9 cellular contexts compared by ENCODE assay signal in genomic region chr17:40067710-40068109, GRCh38. TPM values are rescaled to one million over a fixed set of nuclear protein-coding genes. Genes with fewer than 3 reads are reported as not detected.
DNase-seq lines count a peak whose midpoint lies in the region; ATAC-seq and TF ChIP-seq lines count a peak whose summit lies in the region.
"Had no signal": no experiment of that assay in that cellular context is flagged by ENCODE, and none has a peak within 500 bp of the region (broad histone marks: within the 10 kb centered on the region; RNA-seq: fewer than 3 reads in every experiment).

No MANE protein-coding gene starts in this region.

- H3K4me1 ChIP-seq in adrenal gland (replicated peaks in 1 of 2), result peaks cover 68 to 85% of the 10 kb centered on the region in 2 donors
- H3K4me1 ChIP-seq in mucosa of stomach (ENCODE audit: control insufficient read depth, insufficient read depth, low read length), result peaks cover 82% of the 10 kb centered on the region

- no peak for TF ChIP-seq POLR2A in adrenal gland (IDR thresholded peaks at IDR 0.05)

- intact Hi-C loops in adrenal gland (cut with DNase I), result loop anchor here in 1 of 2 donors (10.0 kb wide), 1 partner anchor 97 kb away; no protein-coding TSS in a partner anchor

- no peak for ATAC-seq in HG03025 (IDR thresholded peaks at IDR 0.05; ENCODE audit: low FRiP score, unreplicated experiment)

- peaks cover 82% of the 10 kb centered on the region for H3K4me1 Mint-ChIP-seq in activated T-cell treated with anti-CD3 and anti-CD28 coated beads, Interleukin-2, amount 50 U/mL, for 24 hours (ENCODE audit: low read depth)

- DNase-seq in activated T-cell treated with anti-CD3 and anti-CD28 coated beads, Interleukin-2, amount 50 U/mL, for 24 hours, result no peak
- no peak for DNase-seq in activated T-cell treated with anti-CD3 and anti-CD28 coated beads, Interleukin-2, amount 50 U/mL, for 48 hours
- DNase-seq in adrenal gland (no peak), superior temporal gyrus (ENCODE audit: extremely low spot score) (no peak), HPDE6-E6E7 (ENCODE audit: extremely low spot score) (no peak)
- DNase-seq: NCI-H2081 treated with DMSO at 0.1 percent for 48 hours had no signal

- peak overlapping the region; percentile 76 to 95 (median 93) for H3K27ac ChIP-seq in adrenal gland
- peak overlapping the region; percentile 100 for H3K27ac ChIP-seq in temporal lobe (ENCODE audit: low read depth, low read length)

- H3K27me3 Mint-ChIP-seq in activated T-cell treated with anti-CD3 and anti-CD28 coated beads, Interleukin-2, amount 50 U/mL, for 24 hours, result no peaks in the 10 kb centered on the region

- no peaks in the 10 kb centered on the region for H3K9me3 Mint-ChIP-seq in activated T-cell treated with anti-CD3 and anti-CD28 coated beads, Interleukin-2, amount 50 U/mL, for 24 hours

- H3K36me3 ChIP-seq in adrenal gland (replicated peaks in 1 of 2) (no peaks in the 10 kb centered on the region), mucosa of stomach (ENCODE audit: control insufficient read depth, insufficient read depth, low read length) (no peaks in the 10 kb centered on the region)

- peak overlapping the region; percentile 97 for H3K27ac Mint-ChIP-seq in activated T-cell treated with anti-CD3 and anti-CD28 coated beads, Interleukin-2, amount 50 U/mL, for 24 hours

- no peaks in the 10 kb centered on the region for H3K9me3 ChIP-seq in adrenal gland (replicated peaks in 1 of 3)
- H3K9me3 ChIP-seq in mucosa of stomach (ENCODE audit: control insufficient read depth, low read length), result no peaks in the 10 kb centered on the region

- no peak overlapping the region for H3K4me3 ChIP-seq in adrenal gland
- H3K4me3 ChIP-seq in mucosa of stomach (ENCODE audit: low read length), result no peak overlapping the region

- 95 to 100% (median 96%) methylated on average over 6 to 7 of the region's 7 CpGs for WGBS in adrenal gland, 4 donors

- no peak for TF ChIP-seq CTCF in adrenal gland (IDR thresholded peaks at IDR 0.05)

- H3K9ac ChIP-seq in mucosa of stomach (ENCODE audit: low read length), result peak overlapping the region; percentile 7

- H3K27me3 ChIP-seq in adrenal gland (no peaks in the 10 kb centered on the region), mucosa of stomach (ENCODE audit: control insufficient read depth, insufficient read depth, low read length) (no peaks in the 10 kb centered on the region)

- no peak overlapping the region for H3K4me3 Mint-ChIP-seq in activated T-cell treated with anti-CD3 and anti-CD28 coated beads, Interleukin-2, amount 50 U/mL, for 24 hours

- no peaks in the 10 kb centered on the region for H3K36me3 Mint-ChIP-seq in activated T-cell treated with anti-CD3 and anti-CD28 coated beads, Interleukin-2, amount 50 U/mL, for 24 hours (ENCODE audit: low read depth)

RNA-seq across cellular contexts. Expression of gene THRA, which starts 4.9 kb away (rescaled TPM):
- total RNA-seq in adrenal gland (100 to 1,000 TPM in 3 of 8 donors, 10 to 100 TPM in 5; 46.1 to 110 (median 76.4) TPM), temporal lobe (109 TPM)
- polyA plus RNA-seq in adrenal gland, result 10 to 100 TPM; 41.8 to 62.3 (median 50.9) TPM

RNA-seq across cellular contexts. Expression of gene MED24, which starts 13.5 kb away (rescaled TPM):
- total RNA-seq in adrenal gland (100 to 1,000 TPM in 1 of 8 donors, 10 to 100 TPM in 7; 57.1 to 127 (median 78.1) TPM), temporal lobe (76.7 TPM)
- polyA plus RNA-seq in adrenal gland, result 100 to 1,000 TPM in 1 of 3 donors, 10 to 100 TPM in 2; 50.3 to 103 (median 92.9) TPM

RNA-seq across cellular contexts. Expression of gene NR1D1, which starts 32.7 kb away (rescaled TPM):
- total RNA-seq in adrenal gland, result 10 to 100 TPM; 14.0 to 69.1 (median 41.4) TPM
- 10 to 100 TPM; 34.5 to 59.0 (median 36.6) TPM for polyA plus RNA-seq in adrenal gland
- 0.25 TPM for total RNA-seq in temporal lobe

RNA-seq across cellular contexts. Expression of gene CSF3, which starts 52.5 kb away (rescaled TPM):
- total RNA-seq in adrenal gland (under 1 TPM in 4 of 8 donors, not detected in 4; 0.32 to 0.74 (median 0.44) TPM), temporal lobe (not detected)
- polyA plus RNA-seq in adrenal gland, result 1 to 10 TPM in 1 of 3 donors, under 1 TPM in 2; 0.24 to 6.1 (median 0.80) TPM

RNA-seq across cellular contexts. Expression of gene MSL1, which starts 54.1 kb away (rescaled TPM):
- total RNA-seq in adrenal gland, result 100 to 1,000 TPM in 1 of 8 donors, 10 to 100 TPM in 7; 47.8 to 100 (median 69.1) TPM
- 100 to 1,000 TPM in 2 of 3 donors, 10 to 100 TPM in 1; 74.2 to 143 (median 128) TPM for polyA plus RNA-seq in adrenal gland
- 81.9 TPM for total RNA-seq in temporal lobe

Comparison
In these comparisons a context has a peak if more than half of its experiments do, and no peak if none do; other contexts are left out.
1. RNA of gene NR1D1, which starts 32.7 kb away (total RNA-seq): 14.0 to 69.1 TPM in adrenal gland; 0.25 TPM in temporal lobe (single experiment); every median in the first group is over 10 times any median in the second.